ENCODE assay signal across 1 cellular context in genomic region chr5:107887181-107887580, GRCh38.
TF ChIP-seq lines count a peak whose summit lies in the region.

No MANE protein-coding gene starts in this region.

TF ChIP-seq in GM12878, 131 proteins besides CTCF, POLR2A, EP300 and RAD21 (continued from another document):
- TF ChIP-seq E2F4 (IDR thresholded peaks at IDR 0.05; ENCODE audit: low read depth, low read length) = no peak
- TF ChIP-seq NR2C2 (IDR thresholded peaks at IDR 0.05; ENCODE audit: borderline replicate concordance, control insufficient read depth, insufficient read length, low read depth) = no peak
- no peak for TF ChIP-seq USF1 (IDR thresholded peaks at IDR 0.05; ENCODE audit: borderline replicate concordance, extremely low read length, insufficient read depth, low read depth, low read length)
- no peak for TF ChIP-seq RAD51 (IDR thresholded peaks at IDR 0.05)
- no peak for TF ChIP-seq GATAD2B (conservative IDR thresholded peaks at IDR 0.05; ENCODE audit: low read depth)
- no peak for TF ChIP-seq FOS (IDR thresholded peaks at IDR 0.05; ENCODE audit: borderline replicate concordance, extremely low read depth, insufficient read length)
- no peak for TF ChIP-seq RB1 (IDR thresholded peaks at IDR 0.05; ENCODE audit: borderline replicate concordance)
- no peak for TF ChIP-seq BMI1 (IDR thresholded peaks at IDR 0.05; ENCODE audit: borderline replicate concordance)
- TF ChIP-seq ZBTB33 (IDR thresholded peaks at IDR 0.05) = no peak
- TF ChIP-seq BHLHE40 (IDR thresholded peaks at IDR 0.05; ENCODE audit: borderline replicate concordance in 1 of 2, low read depth in 2 of 2, low read length in 1 of 2) = no peak
- TF ChIP-seq, protein P1, sequence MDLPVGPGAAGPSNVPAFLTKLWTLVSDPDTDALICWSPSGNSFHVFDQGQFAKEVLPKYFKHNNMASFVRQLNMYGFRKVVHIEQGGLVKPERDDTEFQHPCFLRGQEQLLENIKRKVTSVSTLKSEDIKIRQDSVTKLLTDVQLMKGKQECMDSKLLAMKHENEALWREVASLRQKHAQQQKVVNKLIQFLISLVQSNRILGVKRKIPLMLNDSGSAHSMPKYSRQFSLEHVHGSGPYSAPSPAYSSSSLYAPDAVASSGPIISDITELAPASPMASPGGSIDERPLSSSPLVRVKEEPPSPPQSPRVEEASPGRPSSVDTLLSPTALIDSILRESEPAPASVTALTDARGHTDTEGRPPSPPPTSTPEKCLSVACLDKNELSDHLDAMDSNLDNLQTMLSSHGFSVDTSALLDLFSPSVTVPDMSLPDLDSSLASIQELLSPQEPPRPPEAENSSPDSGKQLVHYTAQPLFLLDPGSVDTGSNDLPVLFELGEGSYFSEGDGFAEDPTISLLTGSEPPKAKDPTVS (IDR thresholded peaks at IDR 0.05; ENCODE audit: low read depth, low read length) = no peak
- TF ChIP-seq, protein P2, sequence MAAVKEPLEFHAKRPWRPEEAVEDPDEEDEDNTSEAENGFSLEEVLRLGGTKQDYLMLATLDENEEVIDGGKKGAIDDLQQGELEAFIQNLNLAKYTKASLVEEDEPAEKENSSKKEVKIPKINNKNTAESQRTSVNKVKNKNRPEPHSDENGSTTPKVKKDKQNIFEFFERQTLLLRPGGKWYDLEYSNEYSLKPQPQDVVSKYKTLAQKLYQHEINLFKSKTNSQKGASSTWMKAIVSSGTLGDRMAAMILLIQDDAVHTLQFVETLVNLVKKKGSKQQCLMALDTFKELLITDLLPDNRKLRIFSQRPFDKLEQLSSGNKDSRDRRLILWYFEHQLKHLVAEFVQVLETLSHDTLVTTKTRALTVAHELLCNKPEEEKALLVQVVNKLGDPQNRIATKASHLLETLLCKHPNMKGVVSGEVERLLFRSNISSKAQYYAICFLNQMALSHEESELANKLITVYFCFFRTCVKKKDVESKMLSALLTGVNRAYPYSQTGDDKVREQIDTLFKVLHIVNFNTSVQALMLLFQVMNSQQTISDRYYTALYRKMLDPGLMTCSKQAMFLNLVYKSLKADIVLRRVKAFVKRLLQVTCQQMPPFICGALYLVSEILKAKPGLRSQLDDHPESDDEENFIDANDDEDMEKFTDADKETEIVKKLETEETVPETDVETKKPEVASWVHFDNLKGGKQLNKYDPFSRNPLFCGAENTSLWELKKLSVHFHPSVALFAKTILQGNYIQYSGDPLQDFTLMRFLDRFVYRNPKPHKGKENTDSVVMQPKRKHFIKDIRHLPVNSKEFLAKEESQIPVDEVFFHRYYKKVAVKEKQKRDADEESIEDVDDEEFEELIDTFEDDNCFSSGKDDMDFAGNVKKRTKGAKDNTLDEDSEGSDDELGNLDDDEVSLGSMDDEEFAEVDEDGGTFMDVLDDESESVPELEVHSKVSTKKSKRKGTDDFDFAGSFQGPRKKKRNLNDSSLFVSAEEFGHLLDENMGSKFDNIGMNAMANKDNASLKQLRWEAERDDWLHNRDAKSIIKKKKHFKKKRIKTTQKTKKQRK (IDR thresholded peaks at IDR 0.05; ENCODE audit: low read depth, low read length) = no peak
- TF ChIP-seq IRF4 (IDR thresholded peaks at IDR 0.05; ENCODE audit: low read depth, low read length) = no peak
